ENCODE assay signal across 33 cellular contexts in the genomic region with DNA sequence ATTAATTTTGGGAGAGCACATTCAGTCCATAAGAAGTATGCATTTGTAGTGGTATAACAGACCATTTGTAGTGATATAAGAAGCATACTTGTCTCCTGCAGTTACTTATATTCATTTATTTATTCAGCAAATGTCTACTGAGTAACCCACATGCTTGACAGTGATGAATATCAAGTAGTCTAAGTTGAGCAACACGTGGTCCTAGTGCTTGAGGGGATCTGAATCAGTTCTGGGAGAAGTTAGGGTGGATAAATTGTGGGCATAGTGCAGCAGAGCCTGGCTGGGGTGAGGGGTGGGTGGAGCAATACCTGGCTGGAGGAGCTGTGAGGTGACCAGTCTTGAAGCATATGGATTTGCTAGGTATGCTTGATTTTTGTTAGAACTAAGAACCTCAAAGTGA.
"Had no signal": no experiment of that assay in that cellular context is flagged by ENCODE, and none has a peak within 500 bp of the region (broad histone marks: within the 10 kb centered on the region; RNA-seq: fewer than 3 reads in every experiment).

No MANE protein-coding gene starts in this region.

- FAIRE-seq: RCC 7860 had no signal

- H3K9me3 Mint-ChIP-seq: activated naive CD8-positive, alpha-beta T cell treated with anti-CD3 and anti-CD28 coated beads, Interleukin-2, amount 50 U/mL, for 24 hours had no signal

- H3K4me3 Mint-ChIP-seq: activated CD4-positive, alpha-beta memory T cell treated with anti-CD3 and anti-CD28 coated beads, Interleukin-2, amount 10 ng/mL, durations not matched to agents 7 days and 5 days; activated naive CD4-positive, alpha-beta T cell treated with anti-CD3 and anti-CD28 coated beads, Interleukin-2, amount 10 ng/mL, durations not matched to agents 7 days and 5 days; activated naive CD8-positive, alpha-beta T cell; activated naive CD8-positive, alpha-beta T cell treated with anti-CD3 and anti-CD28 coated beads, Interleukin-2, amount 50 U/mL, for 24 hours had no signal

- H3K9me3 ChIP-seq: ascending aorta, MG63 had no signal

- H3K27me3 Mint-ChIP-seq: activated CD4-positive, alpha-beta memory T cell treated with anti-CD3 and anti-CD28 coated beads, Interleukin-2, amount 10 ng/mL, durations not matched to agents 7 days and 5 days; activated naive CD4-positive, alpha-beta T cell treated with anti-CD3 and anti-CD28 coated beads, Interleukin-2, amount 10 ng/mL, durations not matched to agents 7 days and 5 days; activated naive CD8-positive, alpha-beta T cell; activated naive CD8-positive, alpha-beta T cell treated with anti-CD3 and anti-CD28 coated beads, Interleukin-2, amount 50 U/mL, for 24 hours had no signal

- H3K4me3 ChIP-seq: ascending aorta, MG63 had no signal

- H3K27ac ChIP-seq: RWPE1, WERI-Rb-1 had no signal

- H3K27ac Mint-ChIP-seq: activated CD4-positive, alpha-beta memory T cell treated with anti-CD3 and anti-CD28 coated beads, Interleukin-2, amount 10 ng/mL, durations not matched to agents 7 days and 5 days; activated naive CD4-positive, alpha-beta T cell treated with anti-CD3 and anti-CD28 coated beads, Interleukin-2, amount 10 ng/mL, durations not matched to agents 7 days and 5 days; activated naive CD8-positive, alpha-beta T cell; activated naive CD8-positive, alpha-beta T cell treated with anti-CD3 and anti-CD28 coated beads, Interleukin-2, amount 50 U/mL, for 24 hours had no signal

- ATAC-seq: activated naive CD8-positive, alpha-beta T cell treated with anti-CD3 and anti-CD28 coated beads, Interleukin-2, amount 50 U/mL, for 24 hours; PC-3; Right ventricle myocardium inferior had no signal

- DNase-seq: activated CD4-positive, alpha-beta memory T cell treated with anti-CD3 and anti-CD28 coated beads, Interleukin-2, amount 10 ng/mL, durations not matched to agents 7 days and 5 days; activated CD4-positive, alpha-beta T cell treated with anti-CD3 and anti-CD28 coated beads for 1 hour; activated CD4-positive, alpha-beta T cell treated with anti-CD3 and anti-CD28 coated beads for 48 hours; activated CD4-positive, CD25-positive, alpha-beta regulatory T cell; activated CD8-positive, alpha-beta memory T cell treated with anti-CD3 and anti-CD28 coated beads, Interleukin-2, amount 50 U/mL, for 48 hours; activated effector memory CD4-positive, alpha-beta T cell treated with Interleukin-2 at 50 U/mL for 16 hours; activated naive CD4-positive, alpha-beta T cell treated with anti-CD3 and anti-CD28 coated beads, Interleukin-2, amount 10 ng/mL, durations not matched to agents 7 days and 5 days; activated naive CD8-positive, alpha-beta T cell treated with anti-CD3 and anti-CD28 coated beads, Interleukin-2, amount 50 U/mL, for 24 hours; activated T-cell treated with anti-CD3 and anti-CD28 coated beads, Interleukin-2, amount 50 U/mL, for 48 hours; amniotic stem cell; central memory CD4-positive, alpha-beta T cell; Karpas-422; KBM-7; MG63; NCI-H1048; NCI-H1105 treated with DMSO at 0.1 percent for 48 hours; NCI-H1436; NCI-H1694; NCI-H1930; NCI-H510A; NCI-H748 treated with DMSO at 0.1 percent for 48 hours; NK-92 treated with Interleukin-12 subunit alpha and Interleukin-12 subunit beta, amount 100 ng/mL, for 24 hours; PC-3; SW 1271; T-helper 1 cell; T-helper 2 cell; T-helper 9 cell; WERI-Rb-1 had no signal

- H3K27me3 ChIP-seq: ascending aorta, MG63 had no signal
